Comparison of ENCODE assay signal across 1 cellular context in genomic region chr16:28879841-28880588, GRCh38.
TF ChIP-seq lines count a peak whose summit lies in the region.

No MANE protein-coding gene starts in this region.

TF ChIP-seq in K562, 482 proteins besides CTCF, POLR2A, EP300 and RAD21 (continued from another document and continues in another):
- no peak for TF ChIP-seq STAT5A (IDR thresholded peaks at IDR 0.05; ENCODE audit: borderline replicate concordance, low read length)
- TF ChIP-seq SMAD1 (IDR thresholded peaks at IDR 0.05; ENCODE audit: low read depth, low read length, partially characterized antibody): no peak
- no peak for TF ChIP-seq ZNF133 (CRISPR knock-in tag; IDR thresholded peaks at IDR 0.05)
- no peak for TF ChIP-seq ATF1 (CRISPR knock-in tag; IDR thresholded peaks at IDR 0.05)
- peak; percentile 53 for TF ChIP-seq ATF1 (tag; IDR thresholded peaks at IDR 0.05)
- TF ChIP-seq ZNF12 (CRISPR knock-in tag; IDR thresholded peaks at IDR 0.05): peak; percentile 20
- TF ChIP-seq REST (CRISPR knock-in tag; IDR thresholded peaks at IDR 0.05; ENCODE audit: low read depth): no peak
- TF ChIP-seq ZNF778 (CRISPR knock-in tag; IDR thresholded peaks at IDR 0.05): no peak
- no peak for TF ChIP-seq ZNF23 (CRISPR knock-in tag; IDR thresholded peaks at IDR 0.05)
- TF ChIP-seq SAFB2 (IDR thresholded peaks at IDR 0.05; ENCODE audit: borderline replicate concordance, low read depth, low read length, severe bottlenecking): no peak
- peak; percentile 47; the same call in 1 of the 2 replicates for TF ChIP-seq SAFB (IDR thresholded peaks at IDR 0.05; ENCODE audit: borderline replicate concordance, low read depth, low read length)
- peak; percentile 20; the same call in 1 of the 2 replicates for TF ChIP-seq ZFP91 (CRISPR knock-in tag; IDR thresholded peaks at IDR 0.05)
- TF ChIP-seq RBM22 (IDR thresholded peaks at IDR 0.05; ENCODE audit: low read depth, low read length, poor library complexity, severe bottlenecking): no peak
- no peak for TF ChIP-seq ZNF174 (CRISPR knock-in tag; IDR thresholded peaks at IDR 0.05)
- TF ChIP-seq TBL1XR1 (IDR thresholded peaks at IDR 0.05; ENCODE audit: low read length in 2 of 2): no peak
- TF ChIP-seq GABPB2 (CRISPR knock-in tag; conservative IDR thresholded peaks at IDR 0.05): no peak
- TF ChIP-seq ZNF699 (CRISPR knock-in tag; IDR thresholded peaks at IDR 0.05; ENCODE audit: insufficient replicate concordance): no peak
- no peak for TF ChIP-seq ZNF518B (CRISPR knock-in tag; IDR thresholded peaks at IDR 0.05)
- TF ChIP-seq TEAD2 (tag; IDR thresholded peaks at IDR 0.05): no peak
- TF ChIP-seq EWSR1 (IDR thresholded peaks at IDR 0.05; ENCODE audit: borderline replicate concordance, low read depth, partially characterized antibody): no peak
- 0 out of 2 replicates have a peak, but pooled peaks have one; percentile 10 for TF ChIP-seq ATF7 (IDR thresholded peaks at IDR 0.05)
- no peak for TF ChIP-seq LEF1 (IDR thresholded peaks at IDR 0.05)
- peak; percentile 67 for TF ChIP-seq ZNF740 (CRISPR knock-in tag; IDR thresholded peaks at IDR 0.05)
- no peak for TF ChIP-seq ZNF740 (tag; IDR thresholded peaks at IDR 0.05)
- no peak for TF ChIP-seq ZNF354B (CRISPR knock-in tag; IDR thresholded peaks at IDR 0.05)
- 0 out of 2 replicates have a peak, but pooled peaks have one; percentile 13 for TF ChIP-seq TEAD4 (IDR thresholded peaks at IDR 0.05; ENCODE audit: low read length)
- TF ChIP-seq TEAD4 (CRISPR knock-in tag; IDR thresholded peaks at IDR 0.05; ENCODE audit: borderline replicate concordance): peak; percentile 86
- TF ChIP-seq CBX1 (IDR thresholded peaks at IDR 0.05; ENCODE audit: low read depth): no peak
- TF ChIP-seq L3MBTL2 (IDR thresholded peaks at IDR 0.05): peak; percentile 100
- TF ChIP-seq KHSRP (IDR thresholded peaks at IDR 0.05): no peak
- peak; percentile 94 for TF ChIP-seq ZBTB49 (CRISPR knock-in tag; IDR thresholded peaks at IDR 0.05; ENCODE audit: borderline replicate concordance)
- no peak for TF ChIP-seq THRA (IDR thresholded peaks at IDR 0.05)
- no peak for TF ChIP-seq CBX5 (IDR thresholded peaks at IDR 0.05; ENCODE audit: borderline replicate concordance, low read depth)
- no peak for TF ChIP-seq UBTF (IDR thresholded peaks at IDR 0.05; ENCODE audit: borderline replicate concordance in 1 of 2, low read depth in 2 of 2, low read length in 2 of 2)
- peak; percentile 72; the same call in 1 of the 2 replicates for TF ChIP-seq POLR2AphosphoS2 (IDR thresholded peaks at IDR 0.05; ENCODE audit: low read length)
- no peak for TF ChIP-seq PRDM10 (IDR thresholded peaks at IDR 0.05; ENCODE audit: partially characterized antibody)
- TF ChIP-seq ZNF263 (CRISPR knock-in tag; IDR thresholded peaks at IDR 0.05; ENCODE audit: borderline replicate concordance): no peak
- 0 out of 2 replicates have a peak, but pooled peaks have one; percentile 33 for TF ChIP-seq EGR1 (conservative IDR thresholded peaks at IDR 0.05)
- no peak for TF ChIP-seq SMARCA5 (IDR thresholded peaks at IDR 0.05)
- peak; percentile 51; the same call in 1 of the 2 replicates for TF ChIP-seq ZBTB33 (CRISPR knock-in tag; IDR thresholded peaks at IDR 0.05)
